Comparison of ENCODE assay signal across 8 cellular contexts in the genomic region with DNA sequence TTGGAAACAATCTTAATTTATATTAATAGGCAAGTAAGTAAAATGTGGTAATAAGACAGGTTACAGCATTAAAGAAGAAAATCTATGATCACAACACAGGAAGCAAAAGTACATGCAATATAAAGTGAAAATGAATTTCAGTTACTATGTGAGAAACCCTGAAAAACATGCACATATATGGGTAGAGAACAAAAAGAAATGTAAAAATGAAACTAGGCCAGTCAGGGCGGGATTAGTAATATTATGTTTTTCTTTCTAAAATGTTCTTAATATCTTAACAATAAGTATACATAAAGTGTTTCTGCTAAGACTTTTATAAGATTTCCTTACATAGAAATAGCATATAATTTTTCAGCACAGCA. TPM values are rescaled to one million over a fixed set of nuclear protein-coding genes. Genes with fewer than 3 reads are reported as not detected.
A peak's percentile ranks its signal among the peaks of the same experiment; 100 is the strongest.
DNase-seq lines count a peak whose midpoint lies in the region; ATAC-seq and TF ChIP-seq lines count a peak whose summit lies in the region.

No MANE protein-coding gene starts in this region.

- H3K9me3 ChIP-seq in PC-3 (ENCODE audit: low read length) (no peaks in the 10 kb centered on the region; the same call in 1 of the 2 replicates), colonic mucosa (no peaks in the 10 kb centered on the region)

- H3K9me3 Mint-ChIP-seq in HFFc6: peaks cover 14% of the 10 kb centered on the region
- H3K9me3 Mint-ChIP-seq in osteocyte (ENCODE audit: unreplicated experiment): peaks cover 6% of the 10 kb centered on the region

- H3K4me2 ChIP-seq in PC-3 (ENCODE audit: low read length): peak overlapping the region; percentile 54; the same call in 1 of the 2 replicates

- peak overlapping the region; percentile 14 for H3K27ac ChIP-seq in PC-3 (ENCODE audit: low read length)
- no peak overlapping the region for H3K27ac ChIP-seq in colonic mucosa

- TF ChIP-seq CTCF in HFFc6 (IDR thresholded peaks at IDR 0.05) (no peak), PC-3 (conservative IDR thresholded peaks at IDR 0.05; ENCODE audit: low read depth, low read length) (no peak), osteocyte (IDR thresholded peaks at IDR 0.05) (no peak), colonic mucosa (IDR thresholded peaks at IDR 0.05) (no peak)

- no peak overlapping the region for H3K9ac ChIP-seq in PC-3 (ENCODE audit: low read length)
- H3K9ac ChIP-seq in colonic mucosa (ENCODE audit: low read depth in 2 of 2, low read length in 2 of 2): no peak overlapping the region

- no TSS peak for BruUV-seq in PC-3 (replicated peaks; lab: Mats Ljungman, UMichigan)

- no peaks in the 10 kb centered on the region for H4K20me1 ChIP-seq in PC-3 (ENCODE audit: low read length)

- H3K79me2 ChIP-seq in PC-3 (ENCODE audit: low read length): no peaks in the 10 kb centered on the region

- H2AFZ ChIP-seq in PC-3 (ENCODE audit: low read length): no peak overlapping the region

- H3K36me3 ChIP-seq in PC-3 (ENCODE audit: low read depth, low read length) (peaks cover 8% of the 10 kb centered on the region), colonic mucosa (no peaks in the 10 kb centered on the region)

- intact Hi-C loops in PC-3 (cut with micrococcal nuclease): loop anchor here (5.0 kb wide), 2 partner anchors 184 to 249 kb away; no protein-coding TSS in a partner anchor
- intact Hi-C loops in colonic mucosa (cut with DNase I): no loop called here

- DNase-seq in HFFc6 (no peak), PC-3 (no peak), osteocyte (ENCODE audit: extremely low spot score, unreplicated experiment) (no peak), retina (no peak), COLO668 (lab: John Stamatoyannopoulos, UW; ENCODE audit: unreplicated experiment) (no peak), colonic mucosa (no peak)
- no peak for DNase-seq in stimulated activated CD4-positive, alpha-beta T cell treated with anti-CD3 and anti-CD28 coated beads, Interleukin-1b, Interleukin-23, amount 100 ng/mL, for 48 hours

- ATAC-seq in GM18861 (IDR thresholded peaks at IDR 0.05; ENCODE audit: unreplicated experiment): peak; percentile 59
- ATAC-seq in PC-3: no peak

- H3F3A ChIP-seq in PC-3 (ENCODE audit: low read length, unreplicated experiment): no peaks in the 10 kb centered on the region

- peak overlapping the region; percentile 80 for H3K27ac Mint-ChIP-seq in HFFc6
- H3K27ac Mint-ChIP-seq in osteocyte (ENCODE audit: unreplicated experiment): peak overlapping the region; percentile 60

- H3K4me3 Mint-ChIP-seq in HFFc6 (peak overlapping the region; percentile 71), osteocyte (ENCODE audit: unreplicated experiment) (no peak overlapping the region)

- peaks cover 65% of the 10 kb centered on the region for H3K36me3 Mint-ChIP-seq in HFFc6 (ENCODE audit: low read depth)
- no peaks in the 10 kb centered on the region for H3K36me3 Mint-ChIP-seq in osteocyte (ENCODE audit: unreplicated experiment)

- H3K4me1 Mint-ChIP-seq in HFFc6 (ENCODE audit: low read depth): peaks cover 100% of the 10 kb centered on the region
- H3K4me1 Mint-ChIP-seq in osteocyte (ENCODE audit: unreplicated experiment): peaks cover 38% of the 10 kb centered on the region

- peaks cover 19% of the 10 kb centered on the region for H3K4me1 ChIP-seq in PC-3 (ENCODE audit: insufficient read depth, low read length)
- no peaks in the 10 kb centered on the region for H3K4me1 ChIP-seq in colonic mucosa

- CTCF ChIA-PET in PC-3 (lab: Charles Lee): no interaction called here

- H3K9me2 ChIP-seq in PC-3 (replicated peaks; ENCODE audit: low read length): no peaks in the 10 kb centered on the region

- POLR2A ChIA-PET in PC-3 (lab: Charles Lee; ENCODE audit: unreplicated experiment): interaction anchor here (0.6 kb wide), 1 partner anchor 1633 kb away, joined by 8 read pairs; no protein-coding TSS in a partner anchor

- H3K27me3 ChIP-seq in PC-3 (ENCODE audit: low read length): no peaks in the 10 kb centered on the region
- no peaks in the 10 kb centered on the region for H3K27me3 ChIP-seq in colonic mucosa

- H3K4me3 ChIP-seq in PC-3 (ENCODE audit: low read length) (no peak overlapping the region), colonic mucosa (no peak overlapping the region)

- no peaks in the 10 kb centered on the region; the same call in 1 of the 2 replicates for H3K27me3 Mint-ChIP-seq in HFFc6 (ENCODE audit: insufficient read depth)
- H3K27me3 Mint-ChIP-seq in osteocyte (ENCODE audit: unreplicated experiment): no peaks in the 10 kb centered on the region

RNA-seq across cellular contexts. Expression of a gene that starts 15.6 kb away (rescaled TPM):
- total RNA-seq in HFFc6 (2021; fragmentation: NEBNext Ultra II Directional; extraction: Animal tissue kit (Norgen Biotek cat#: 25700)): 10 to 100 TPM; 30.5 to 48.9 (median 43.8) TPM
- 5.1 and 6.2 TPM in 2 replicates for total RNA-seq in PC-3 (2014; rRNA removed)
- 3.0 and 3.2 TPM in 2 replicates for total RNA-seq in osteocyte
- total RNA-seq in colonic mucosa: 1 to 10 TPM; 2.8 to 8.1 TPM
